Comparison of ENCODE assay signal across 1 cellular context in the genomic region with DNA sequence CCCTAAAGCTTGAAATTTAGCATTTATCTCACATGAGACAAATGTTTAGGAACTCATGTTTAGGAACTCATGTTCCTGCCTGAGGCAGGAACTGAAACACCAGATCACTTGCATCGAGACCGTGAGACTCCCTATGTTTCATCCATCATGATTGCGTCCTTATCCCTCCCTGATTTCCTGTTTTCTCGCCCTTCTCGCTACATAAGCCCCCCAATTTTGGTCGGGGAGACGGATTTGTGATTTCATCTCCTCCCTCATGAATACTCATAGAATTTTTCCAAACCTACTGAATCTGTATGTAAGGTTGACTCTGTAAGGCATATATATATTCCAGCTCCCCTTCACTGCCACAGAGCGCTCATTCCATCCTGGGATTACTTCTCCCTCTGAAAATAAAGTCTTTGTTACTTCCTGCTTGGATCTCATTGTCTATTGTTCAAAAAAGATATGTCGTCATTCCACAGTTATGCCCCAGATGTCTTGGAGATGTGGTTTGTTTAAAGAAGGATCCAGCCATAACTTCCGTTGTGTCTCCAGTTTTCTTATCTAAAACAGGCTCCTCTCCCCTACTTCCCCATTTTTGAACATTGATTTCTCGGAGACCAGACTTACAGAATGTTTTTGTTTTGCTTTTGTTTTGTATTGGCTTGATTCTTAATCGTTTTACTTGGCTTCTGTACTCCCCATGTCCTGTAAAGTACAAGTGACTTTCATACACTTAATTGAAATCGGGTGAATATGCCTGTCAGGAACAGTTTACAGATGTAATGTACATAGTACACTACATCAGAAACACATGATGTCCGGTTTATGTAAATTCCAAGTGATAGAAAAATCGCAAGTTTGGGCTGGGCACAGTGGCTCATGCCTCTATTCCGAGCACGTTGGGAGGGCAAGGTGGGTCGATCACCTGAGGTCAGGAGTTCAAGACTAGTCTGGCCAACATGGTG.
TF ChIP-seq lines count a peak whose summit lies in the region.

No MANE protein-coding gene starts in this region.

TF ChIP-seq in K562, 482 proteins besides CTCF, POLR2A, EP300 and RAD21 (continued from another document and continues in another):
- peak; percentile 73 for TF ChIP-seq HES1 (IDR thresholded peaks at IDR 0.05; ENCODE audit: low read depth)
- no peak for TF ChIP-seq ZKSCAN3 (CRISPR knock-in tag; IDR thresholded peaks at IDR 0.05)
- no peak for TF ChIP-seq ARID2 (IDR thresholded peaks at IDR 0.05)
- no peak for TF ChIP-seq NRF1 (conservative IDR thresholded peaks at IDR 0.05 in 1 of 2, IDR thresholded peaks at IDR 0.05 in 1 of 2)
- peak; percentile 82 for TF ChIP-seq JUN (IDR thresholded peaks at IDR 0.05; ENCODE audit: borderline replicate concordance, low read depth, low read length)
- TF ChIP-seq JUN (CRISPR knock-in tag; IDR thresholded peaks at IDR 0.05; ENCODE audit: borderline replicate concordance): peak; percentile 82; the same call in 1 of the 2 replicates
- TF ChIP-seq, protein P1, sequence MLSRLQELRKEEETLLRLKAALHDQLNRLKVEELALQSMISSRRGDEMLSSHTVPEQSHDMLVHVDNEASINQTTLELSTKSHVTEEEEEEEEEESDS (CRISPR knock-in tag; IDR thresholded peaks at IDR 0.05): no peak
- TF ChIP-seq SUPT5H (IDR thresholded peaks at IDR 0.05): peak; percentile 79
- TF ChIP-seq, protein P2, sequence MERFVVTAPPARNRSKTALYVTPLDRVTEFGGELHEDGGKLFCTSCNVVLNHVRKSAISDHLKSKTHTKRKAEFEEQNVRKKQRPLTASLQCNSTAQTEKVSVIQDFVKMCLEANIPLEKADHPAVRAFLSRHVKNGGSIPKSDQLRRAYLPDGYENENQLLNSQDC (CRISPR knock-in tag; IDR thresholded peaks at IDR 0.05): no peak
- peak; percentile 94 for TF ChIP-seq HDAC2 (IDR thresholded peaks at IDR 0.05)
- no peak for TF ChIP-seq YBX1 (IDR thresholded peaks at IDR 0.05)
- TF ChIP-seq RB1 (IDR thresholded peaks at IDR 0.05; ENCODE audit: low read depth): no peak
- TF ChIP-seq HNRNPUL1 (IDR thresholded peaks at IDR 0.05; ENCODE audit: low read length): no peak
- peak; percentile 79 for TF ChIP-seq GTF2E2 (tag; IDR thresholded peaks at IDR 0.05)
- TF ChIP-seq SMARCB1 (IDR thresholded peaks at IDR 0.05; ENCODE audit: insufficient read length, low read depth): no peak
- TF ChIP-seq TCFL5 (CRISPR knock-in tag; conservative IDR thresholded peaks at IDR 0.05): no peak
- no peak for TF ChIP-seq ZBTB43 (CRISPR knock-in tag; IDR thresholded peaks at IDR 0.05)
- TF ChIP-seq TFAM (CRISPR knock-in tag; conservative IDR thresholded peaks at IDR 0.05): no peak
- 0 out of 2 replicates have a peak, but pooled peaks have one; percentile 7 for TF ChIP-seq CHCHD3 (CRISPR knock-in tag; IDR thresholded peaks at IDR 0.05)
- peak; percentile 33 for TF ChIP-seq CHD2 (IDR thresholded peaks at IDR 0.05; ENCODE audit: low read depth, low read length)
- TF ChIP-seq ZNF3 (CRISPR knock-in tag; IDR thresholded peaks at IDR 0.05): no peak; the same call in 1 of the 2 replicates
- TF ChIP-seq, protein P3, sequence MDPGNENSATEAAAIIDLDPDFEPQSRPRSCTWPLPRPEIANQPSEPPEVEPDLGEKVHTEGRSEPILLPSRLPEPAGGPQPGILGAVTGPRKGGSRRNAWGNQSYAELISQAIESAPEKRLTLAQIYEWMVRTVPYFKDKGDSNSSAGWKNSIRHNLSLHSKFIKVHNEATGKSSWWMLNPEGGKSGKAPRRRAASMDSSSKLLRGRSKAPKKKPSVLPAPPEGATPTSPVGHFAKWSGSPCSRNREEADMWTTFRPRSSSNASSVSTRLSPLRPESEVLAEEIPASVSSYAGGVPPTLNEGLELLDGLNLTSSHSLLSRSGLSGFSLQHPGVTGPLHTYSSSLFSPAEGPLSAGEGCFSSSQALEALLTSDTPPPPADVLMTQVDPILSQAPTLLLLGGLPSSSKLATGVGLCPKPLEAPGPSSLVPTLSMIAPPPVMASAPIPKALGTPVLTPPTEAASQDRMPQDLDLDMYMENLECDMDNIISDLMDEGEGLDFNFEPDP (CRISPR knock-in tag; IDR thresholded peaks at IDR 0.05): no peak; the same call in 1 of the 2 replicates
- no peak for TF ChIP-seq IRF9 (tag; IDR thresholded peaks at IDR 0.05)
- TF ChIP-seq ZFX (CRISPR knock-in tag; IDR thresholded peaks at IDR 0.05): no peak; the same call in 1 of the 2 replicates
- peak; percentile 6; the same call in 1 of the 2 replicates for TF ChIP-seq ERF (CRISPR knock-in tag; IDR thresholded peaks at IDR 0.05)
- no peak for TF ChIP-seq ZNF699 (CRISPR knock-in tag; IDR thresholded peaks at IDR 0.05; ENCODE audit: insufficient replicate concordance)
- TF ChIP-seq TCF7 (IDR thresholded peaks at IDR 0.05; ENCODE audit: borderline replicate concordance): no peak
- TF ChIP-seq POLR2AphosphoS2 (IDR thresholded peaks at IDR 0.05; ENCODE audit: low read length): peak; percentile 79; the same call in 1 of the 2 replicates
- TF ChIP-seq, protein P4, sequence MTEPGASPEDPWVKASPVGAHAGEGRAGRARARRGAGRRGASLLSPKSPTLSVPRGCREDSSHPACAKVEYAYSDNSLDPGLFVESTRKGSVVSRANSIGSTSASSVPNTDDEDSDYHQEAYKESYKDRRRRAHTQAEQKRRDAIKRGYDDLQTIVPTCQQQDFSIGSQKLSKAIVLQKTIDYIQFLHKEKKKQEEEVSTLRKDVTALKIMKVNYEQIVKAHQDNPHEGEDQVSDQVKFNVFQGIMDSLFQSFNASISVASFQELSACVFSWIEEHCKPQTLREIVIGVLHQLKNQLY (CRISPR knock-in tag; conservative IDR thresholded peaks at IDR 0.05): no peak; a peak in 1 of 4 replicates
- no peak for TF ChIP-seq REST (CRISPR knock-in tag; IDR thresholded peaks at IDR 0.05; ENCODE audit: low read depth)
- TF ChIP-seq CLOCK (CRISPR knock-in tag; IDR thresholded peaks at IDR 0.05; ENCODE audit: borderline replicate concordance): no peak
- TF ChIP-seq PML (IDR thresholded peaks at IDR 0.05; ENCODE audit: low read length): peak; percentile 58
- no peak for TF ChIP-seq ZNF140 (CRISPR knock-in tag; IDR thresholded peaks at IDR 0.05)
- TF ChIP-seq NEUROD1 (IDR thresholded peaks at IDR 0.05; ENCODE audit: borderline replicate concordance, low read depth, low read length, partially characterized antibody): peak; percentile 19
- peak; percentile 67 to 71; a peak in 1 of 4 replicates for TF ChIP-seq FOXK2 (conservative IDR thresholded peaks at IDR 0.05 in 1 of 2, IDR thresholded peaks at IDR 0.05 in 1 of 2; ENCODE audit: low read depth in 2 of 2)
- TF ChIP-seq, protein P5, sequence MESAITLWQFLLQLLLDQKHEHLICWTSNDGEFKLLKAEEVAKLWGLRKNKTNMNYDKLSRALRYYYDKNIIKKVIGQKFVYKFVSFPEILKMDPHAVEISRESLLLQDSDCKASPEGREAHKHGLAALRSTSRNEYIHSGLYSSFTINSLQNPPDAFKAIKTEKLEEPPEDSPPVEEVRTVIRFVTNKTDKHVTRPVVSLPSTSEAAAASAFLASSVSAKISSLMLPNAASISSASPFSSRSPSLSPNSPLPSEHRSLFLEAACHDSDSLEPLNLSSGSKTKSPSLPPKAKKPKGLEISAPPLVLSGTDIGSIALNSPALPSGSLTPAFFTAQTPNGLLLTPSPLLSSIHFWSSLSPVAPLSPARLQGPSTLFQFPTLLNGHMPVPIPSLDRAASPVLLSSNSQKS (CRISPR knock-in tag; IDR thresholded peaks at IDR 0.05): no peak
- TF ChIP-seq RFX5 (IDR thresholded peaks at IDR 0.05; ENCODE audit: low read depth, low read length): no peak
- no peak for TF ChIP-seq CBX5 (IDR thresholded peaks at IDR 0.05; ENCODE audit: borderline replicate concordance, low read depth)
- TF ChIP-seq KDM1A (IDR thresholded peaks at IDR 0.05): peak; percentile 94 to 95
- TF ChIP-seq ASH1L (IDR thresholded peaks at IDR 0.05; ENCODE audit: borderline replicate concordance, low read depth, partially characterized antibody): peak; percentile 35
- TF ChIP-seq, protein P6, sequence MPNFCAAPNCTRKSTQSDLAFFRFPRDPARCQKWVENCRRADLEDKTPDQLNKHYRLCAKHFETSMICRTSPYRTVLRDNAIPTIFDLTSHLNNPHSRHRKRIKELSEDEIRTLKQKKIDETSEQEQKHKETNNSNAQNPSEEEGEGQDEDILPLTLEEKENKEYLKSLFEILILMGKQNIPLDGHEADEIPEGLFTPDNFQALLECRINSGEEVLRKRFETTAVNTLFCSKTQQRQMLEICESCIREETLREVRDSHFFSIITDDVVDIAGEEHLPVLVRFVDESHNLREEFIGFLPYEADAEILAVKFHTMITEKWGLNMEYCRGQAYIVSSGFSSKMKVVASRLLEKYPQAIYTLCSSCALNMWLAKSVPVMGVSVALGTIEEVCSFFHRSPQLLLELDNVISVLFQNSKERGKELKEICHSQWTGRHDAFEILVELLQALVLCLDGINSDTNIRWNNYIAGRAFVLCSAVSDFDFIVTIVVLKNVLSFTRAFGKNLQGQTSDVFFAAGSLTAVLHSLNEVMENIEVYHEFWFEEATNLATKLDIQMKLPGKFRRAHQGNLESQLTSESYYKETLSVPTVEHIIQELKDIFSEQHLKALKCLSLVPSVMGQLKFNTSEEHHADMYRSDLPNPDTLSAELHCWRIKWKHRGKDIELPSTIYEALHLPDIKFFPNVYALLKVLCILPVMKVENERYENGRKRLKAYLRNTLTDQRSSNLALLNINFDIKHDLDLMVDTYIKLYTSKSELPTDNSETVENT (CRISPR knock-in tag; IDR thresholded peaks at IDR 0.05): no peak
- TF ChIP-seq, protein P7, sequence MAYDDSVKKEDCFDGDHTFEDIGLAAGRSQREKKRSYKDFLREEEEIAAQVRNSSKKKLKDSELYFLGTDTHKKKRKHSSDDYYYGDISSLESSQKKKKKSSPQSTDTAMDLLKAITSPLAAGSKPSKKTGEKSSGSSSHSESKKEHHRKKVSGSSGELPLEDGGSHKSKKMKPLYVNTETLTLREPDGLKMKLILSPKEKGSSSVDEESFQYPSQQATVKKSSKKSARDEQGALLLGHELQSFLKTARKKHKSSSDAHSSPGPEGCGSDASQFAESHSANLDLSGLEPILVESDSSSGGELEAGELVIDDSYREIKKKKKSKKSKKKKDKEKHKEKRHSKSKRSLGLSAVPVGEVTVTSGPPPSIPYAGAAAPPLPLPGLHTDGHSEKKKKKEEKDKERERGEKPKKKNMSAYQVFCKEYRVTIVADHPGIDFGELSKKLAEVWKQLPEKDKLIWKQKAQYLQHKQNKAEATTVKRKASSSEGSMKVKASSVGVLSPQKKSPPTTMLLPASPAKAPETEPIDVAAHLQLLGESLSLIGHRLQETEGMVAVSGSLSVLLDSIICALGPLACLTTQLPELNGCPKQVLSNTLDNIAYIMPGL (CRISPR knock-in tag; IDR thresholded peaks at IDR 0.05): no peak
